In the genomic region with DNA sequence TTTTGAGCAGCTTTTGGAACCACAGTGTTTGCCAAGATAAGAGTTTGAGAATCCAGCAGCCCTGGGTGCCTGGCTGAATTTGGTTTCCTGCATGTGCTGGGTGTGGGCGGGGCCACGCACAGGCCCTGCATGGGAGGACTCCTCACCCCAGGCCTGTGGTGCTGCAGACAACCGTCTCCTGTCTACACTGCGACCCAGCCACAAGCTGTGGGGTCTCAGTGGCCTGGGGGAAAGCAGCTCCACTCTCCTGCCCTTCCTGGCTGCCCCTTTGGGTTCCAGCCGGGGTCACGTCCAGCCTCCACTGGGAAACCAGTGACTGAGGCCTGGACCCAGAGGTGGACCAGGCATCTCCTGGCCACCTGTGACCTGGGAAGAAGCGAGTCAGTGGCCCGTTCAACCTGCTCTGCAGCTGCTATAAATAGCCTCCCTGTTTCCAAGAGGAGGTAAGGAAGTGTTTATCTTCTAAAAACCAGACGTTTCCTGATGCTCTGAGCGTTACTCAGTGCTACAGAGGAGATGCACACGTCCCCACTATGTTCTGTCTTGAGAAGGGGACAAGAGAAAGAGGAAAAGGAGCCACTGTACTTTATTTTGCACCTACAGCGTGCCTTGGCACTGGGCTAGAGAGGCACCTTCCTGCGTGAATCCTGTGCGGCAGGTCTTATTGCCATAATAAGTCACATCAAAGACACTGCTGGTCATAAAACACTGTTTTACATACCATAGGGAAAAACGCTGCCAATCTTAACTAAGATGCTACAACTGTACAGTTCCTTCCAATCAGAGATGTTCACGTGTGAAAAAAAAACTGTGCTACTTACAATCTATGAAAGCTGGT, we compare ENCODE assay signal across 9 cellular contexts. TPM values are rescaled to one million over a fixed set of nuclear protein-coding genes. Genes with fewer than 3 reads are reported as not detected.
DNase-seq lines count a peak whose midpoint lies in the region; ATAC-seq and TF ChIP-seq lines count a peak whose summit lies in the region.
"Had no signal": no experiment of that assay in that cellular context is flagged by ENCODE, and none has a peak within 500 bp of the region (broad histone marks: within the 10 kb centered on the region; RNA-seq: fewer than 3 reads in every experiment).

No MANE protein-coding gene starts in this region.

- no peak overlapping the region for H3K4me3 Mint-ChIP-seq in activated naive CD4-positive, alpha-beta T cell treated with anti-CD3 and anti-CD28 coated beads for 36 hours
- H3K4me3 Mint-ChIP-seq: brain had no signal

- ATAC-seq in HG03064 (IDR thresholded peaks at IDR 0.05; ENCODE audit: low read depth, unreplicated experiment) (peak; percentile 50), lung (ENCODE audit: insufficient read depth, low FRiP score) (peak; percentile 32), HG02623 (IDR thresholded peaks at IDR 0.05; ENCODE audit: unreplicated experiment) (no peak), HG03460 (IDR thresholded peaks at IDR 0.05; ENCODE audit: unreplicated experiment) (no peak)

- no peak overlapping the region for H3K4me3 ChIP-seq in lung

- no peaks in the 10 kb centered on the region for H3K27me3 ChIP-seq in lung (ENCODE audit: control insufficient read depth, insufficient read depth)

- CTCF ChIA-PET in activated naive CD4-positive, alpha-beta T cell treated with anti-CD3 and anti-CD28 coated beads for 36 hours (lab: Charles Lee) = interaction anchor here (0.5 to 1.2 kb wide), 3 partner anchors 8 to 29 kb away, joined by 3 to 9 read pairs (median 5); no protein-coding TSS in a partner anchor

- no peaks in the 10 kb centered on the region for H3K36me3 Mint-ChIP-seq in activated naive CD4-positive, alpha-beta T cell treated with anti-CD3 and anti-CD28 coated beads for 36 hours (ENCODE audit: low read depth)

- peak; percentile 39 for DNase-seq in activated naive CD4-positive, alpha-beta T cell treated with anti-CD3 and anti-CD28 coated beads for 36 hours
- DNase-seq in lung (ENCODE audit: low spot score) (no peak), HK-2 (ENCODE audit: unreplicated experiment) (no peak), substantia nigra (lab: John Stamatoyannopoulos, UW) (no peak)

- WGBS in lung, 2 donors = 31 to 46% methylated on average over 16 of the region's 16 CpGs

- H3K27ac ChIP-seq in 22Rv1 (peak overlapping the region; percentile 76), lung (ENCODE audit: low read depth in 1 of 2, low read length in 1 of 2) (peak overlapping the region; percentile 11 to 68), substantia nigra (ENCODE audit: low read depth, low read length, poor library complexity, severe bottlenecking) (no peak overlapping the region)

- peaks cover 17% of the 10 kb centered on the region for H3K4me1 Mint-ChIP-seq in activated naive CD4-positive, alpha-beta T cell treated with anti-CD3 and anti-CD28 coated beads for 36 hours (ENCODE audit: low read depth)

- no peak for TF ChIP-seq CTCF in 22Rv1 (IDR thresholded peaks at IDR 0.05)
- TF ChIP-seq CTCF in lung (IDR thresholded peaks at IDR 0.05; ENCODE audit: control extremely low read depth, extremely low read depth) = no peak

- H3K27me3 Mint-ChIP-seq in activated naive CD4-positive, alpha-beta T cell treated with anti-CD3 and anti-CD28 coated beads for 36 hours (ENCODE audit: low read depth) = no peaks in the 10 kb centered on the region
- H3K27me3 Mint-ChIP-seq: brain had no signal

- H3K27ac Mint-ChIP-seq in activated naive CD4-positive, alpha-beta T cell treated with anti-CD3 and anti-CD28 coated beads for 36 hours = peak overlapping the region; percentile 30

- H3K4me1 ChIP-seq in lung (ENCODE audit: control insufficient read depth in 2 of 2, insufficient read depth in 2 of 2, low read length in 2 of 2) = peaks cover 10 to 12% of the 10 kb centered on the region in 2 donors

- no peaks in the 10 kb centered on the region for H3K9me3 Mint-ChIP-seq in activated naive CD4-positive, alpha-beta T cell treated with anti-CD3 and anti-CD28 coated beads for 36 hours

- intact Hi-C loops in activated naive CD4-positive, alpha-beta T cell treated with anti-CD3 and anti-CD28 coated beads for 36 hours (cut with micrococcal nuclease) = no loop called here

- H3K9me3 ChIP-seq in lung (ENCODE audit: control insufficient read depth in 2 of 2, insufficient read depth in 1 of 2, low read length in 1 of 2) = no peaks in the 10 kb centered on the region

- H3K36me3 ChIP-seq in lung (ENCODE audit: control insufficient read depth in 2 of 2, insufficient read depth in 2 of 2, low read length in 2 of 2) = peaks cover 0 to 5% of the 10 kb centered on the region in 2 donors

RNA-seq across cellular contexts. Expression of a gene that starts 47.9 kb away (rescaled TPM):
- total RNA-seq in activated naive CD4-positive, alpha-beta T cell treated with anti-CD3 and anti-CD28 coated beads for 36 hours = under 1 TPM; 0.57 to 0.64 TPM
- total RNA-seq in lung = 10 to 100 TPM; 17.5 to 26.4 TPM
- polyA plus RNA-seq in lung = 1 to 10 TPM; 5.1 to 6.0 TPM

Comparison
In these comparisons a context has a peak if more than half of its experiments do, and no peak if none do; other contexts are left out.
1. ATAC-seq: peak in HG03064 (single experiment) and lung (single experiment); none in HG02623 (single experiment) and HG03460 (single experiment).
2. RNA of a gene that starts 47.9 kb away (total RNA-seq): 17.5 to 26.4 TPM in lung; 0.57 to 0.64 TPM in activated naive CD4-positive, alpha-beta T cell treated with anti-CD3 and anti-CD28 coated beads for 36 hours; every median in the first group is over 10 times any median in the second.